ENCODE assay signal across 10 cellular contexts in the genomic region with DNA sequence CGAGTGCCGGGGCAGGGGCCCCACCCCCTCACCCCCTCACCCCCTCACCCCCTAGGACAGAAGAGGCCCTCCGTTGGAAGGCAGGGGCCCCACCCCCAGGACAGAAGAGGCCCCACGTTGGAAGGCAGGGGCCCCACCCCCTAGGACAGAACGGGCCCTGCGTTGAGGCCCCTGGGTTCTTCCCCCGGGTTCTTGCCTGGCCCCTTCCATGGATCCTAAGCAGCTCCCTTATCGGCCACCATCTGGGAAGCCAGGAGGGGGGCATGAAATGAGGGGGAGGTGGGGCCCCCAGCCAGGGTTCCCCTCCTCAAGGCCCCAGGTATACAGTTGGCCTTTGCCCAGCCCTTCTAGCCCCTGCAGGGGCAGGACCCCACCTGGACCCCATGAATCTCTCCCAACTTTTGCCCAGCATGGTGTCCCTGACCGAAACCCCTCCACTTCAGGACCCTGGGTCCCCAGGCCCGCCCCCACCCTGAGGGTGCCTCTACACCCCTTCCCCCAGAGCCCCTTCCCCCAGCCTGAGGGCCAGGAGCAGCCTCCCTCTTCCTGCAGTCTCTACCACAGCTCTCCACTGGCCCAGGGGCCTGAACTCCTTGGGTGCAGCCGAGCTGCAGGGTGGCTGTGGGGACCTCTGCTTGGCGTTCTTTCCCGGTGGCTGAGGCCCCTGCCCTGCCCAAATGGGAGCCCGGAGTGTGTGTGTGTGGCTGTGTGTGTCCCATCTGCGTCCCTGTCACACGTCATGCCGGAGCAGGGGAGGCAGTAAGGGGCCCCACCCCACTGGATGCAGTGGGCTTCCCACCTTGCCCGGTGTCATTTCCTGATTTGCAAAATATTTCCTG. TPM values are rescaled to one million over a fixed set of nuclear protein-coding genes. Genes with fewer than 3 reads are reported as not detected.
DNase-seq lines count a peak whose midpoint lies in the region; ATAC-seq and TF ChIP-seq lines count a peak whose summit lies in the region.
"Had no signal": no experiment of that assay in that cellular context is flagged by ENCODE, and none has a peak within 500 bp of the region (broad histone marks: within the 10 kb centered on the region; RNA-seq: fewer than 3 reads in every experiment).

No MANE protein-coding gene starts in this region.

- H3K27me3 ChIP-seq in esophagus squamous epithelium, result peaks cover 0 to 28% (median 0%) of the 10 kb centered on the region in 4 donors
- no peaks in the 10 kb centered on the region for H3K27me3 ChIP-seq in muscle layer of duodenum (ENCODE audit: low read depth, low read length)
- H3K27me3 ChIP-seq in transverse colon, result peaks cover 15% of the 10 kb centered on the region
- H3K27me3 ChIP-seq in foreskin keratinocyte, result no peaks in the 10 kb centered on the region

- POLR2A ChIA-PET in activated CD4-positive, alpha-beta T cell treated with anti-CD3 and anti-CD28 coated beads, Interleukin-2, amount 10 ng/mL, durations not matched to agents 7 days and 5 days (lab: Charles Lee), result no interaction called here

- H3K4me3 ChIP-seq in esophagus squamous epithelium (peak overlapping the region in 2 of 4 donors; percentile 22 to 50), muscle layer of duodenum (ENCODE audit: low read depth in 1 of 2, low read length in 2 of 2) (peak overlapping the region in 1 of 2 donors; percentile 60), transverse colon (no peak overlapping the region)

- in situ Hi-C loops in transverse colon (cut with MboI; ENCODE audit: low pct_ligation_motif_present in 1 of 4, low pct_unique_long_range_greater_than_20kb in 1 of 4, low sequenced_read_pairs in 3 of 4), result no loop called here

- H3K36me3 Mint-ChIP-seq in activated CD4-positive, alpha-beta T cell treated with anti-CD3 and anti-CD28 coated beads, Interleukin-2, amount 10 ng/mL, durations not matched to agents 7 days and 5 days (ENCODE audit: low read depth), result no peaks in the 10 kb centered on the region

- TF ChIP-seq EP300 in transverse colon (IDR thresholded peaks at IDR 0.05; ENCODE audit: low read depth), result no peak

- no peaks in the 10 kb centered on the region for H3K9me3 Mint-ChIP-seq in activated CD4-positive, alpha-beta T cell treated with anti-CD3 and anti-CD28 coated beads, Interleukin-2, amount 10 ng/mL, durations not matched to agents 7 days and 5 days
- H3K9me3 Mint-ChIP-seq: T-helper 1 cell treated with Interleukin-12 subunit alpha and Interleukin-12 subunit beta and Interleukin-4 antibody, amounts not matched to agents 30 μg/mL and 1 μg/mL, for 36 hours had no signal

- WGBS in esophagus squamous epithelium, 2 donors, result 44 to 63% methylated on average over 3 to 9 of the region's 18 CpGs
- 61% methylated on average over 17 of the region's 18 CpGs; no CpG with 5 or more reads in 1 of the 2 donors for WGBS in transverse colon (ENCODE audit: low coverage in 1 of 2), 2 donors

- no peaks in the 10 kb centered on the region for H3K9me3 ChIP-seq in esophagus squamous epithelium
- H3K9me3 ChIP-seq in muscle layer of duodenum (ENCODE audit: control insufficient read depth in 1 of 2, low read length in 2 of 2), result no peaks in the 10 kb centered on the region
- H3K9me3 ChIP-seq in transverse colon, result no peaks in the 10 kb centered on the region

- peaks cover 9% of the 10 kb centered on the region for H3K4me1 Mint-ChIP-seq in activated CD4-positive, alpha-beta T cell treated with anti-CD3 and anti-CD28 coated beads, Interleukin-2, amount 10 ng/mL, durations not matched to agents 7 days and 5 days

- H3K27ac Mint-ChIP-seq in activated CD4-positive, alpha-beta T cell treated with anti-CD3 and anti-CD28 coated beads, Interleukin-2, amount 10 ng/mL, durations not matched to agents 7 days and 5 days, result no peak overlapping the region
- H3K27ac Mint-ChIP-seq: T-helper 1 cell treated with Interleukin-12 subunit alpha and Interleukin-12 subunit beta and Interleukin-4 antibody, amounts not matched to agents 30 μg/mL and 1 μg/mL, for 36 hours had no signal

- H3K4me3 Mint-ChIP-seq in activated CD4-positive, alpha-beta T cell treated with anti-CD3 and anti-CD28 coated beads, Interleukin-2, amount 10 ng/mL, durations not matched to agents 7 days and 5 days, result no peak overlapping the region
- H3K4me3 Mint-ChIP-seq: T-helper 1 cell treated with Interleukin-12 subunit alpha and Interleukin-12 subunit beta and Interleukin-4 antibody, amounts not matched to agents 30 μg/mL and 1 μg/mL, for 36 hours had no signal

- intact Hi-C loops in esophagus squamous epithelium (cut with DNase I), result no loop called here
- intact Hi-C loops in transverse colon (cut with DNase I; ENCODE audit: low total_unique reads), result no loop called here

- no peak for TF ChIP-seq CTCF in esophagus squamous epithelium (IDR thresholded peaks at IDR 0.05)
- no peak for TF ChIP-seq CTCF in transverse colon (IDR thresholded peaks at IDR 0.05)
- TF ChIP-seq CTCF in foreskin keratinocyte (conservative IDR thresholded peaks at IDR 0.05), result no peak

- peak overlapping the region; percentile 93 to 97 (median 96) for H3K27ac ChIP-seq in esophagus squamous epithelium
- peak overlapping the region; percentile 60 for H3K27ac ChIP-seq in muscle layer of duodenum (ENCODE audit: low read length)
- peak overlapping the region; percentile 88 to 96 (median 94) for H3K27ac ChIP-seq in transverse colon
- H3K27ac ChIP-seq in foreskin keratinocyte, result no peak overlapping the region

- DNase-seq in NCI-H2171 treated with DMSO at 0.1 percent for 48 hours (lab: John Stamatoyannopoulos, UW), result peak; percentile 70
- no peak for DNase-seq in esophagus squamous epithelium (lab: John Stamatoyannopoulos, UW)
- no peak for DNase-seq in transverse colon
- no peak for DNase-seq in activated CD4-positive, alpha-beta T cell treated with anti-CD3 and anti-CD28 coated beads, Interleukin-2, amount 10 ng/mL, durations not matched to agents 7 days and 5 days
- no peak for DNase-seq in foreskin keratinocyte
- no peak for DNase-seq in NCI-H748 treated with DMSO at 0.1 percent for 48 hours (lab: John Stamatoyannopoulos, UW)
- DNase-seq: stimulated activated CD8-positive, alpha-beta memory T cell treated with anti-CD3 and anti-CD28 coated beads, Interleukin-4, amount 100 ng/mL, for 48 hours had no signal

- peaks cover 60 to 96% (median 70%) of the 10 kb centered on the region in 3 donors for H3K4me1 ChIP-seq in esophagus squamous epithelium
- H3K4me1 ChIP-seq in muscle layer of duodenum (ENCODE audit: control insufficient read depth in 1 of 2, insufficient read depth in 2 of 2, low read length in 2 of 2), result peaks cover 10 to 66% of the 10 kb centered on the region in 2 donors
- peaks cover 61 to 68% (median 64%) of the 10 kb centered on the region in 4 donors for H3K4me1 ChIP-seq in transverse colon
- H3K4me1 ChIP-seq in foreskin keratinocyte, result peaks cover 9% of the 10 kb centered on the region

- TF ChIP-seq POLR2A in esophagus squamous epithelium (IDR thresholded peaks at IDR 0.05) (no peak), transverse colon (IDR thresholded peaks at IDR 0.05) (no peak)

- peaks cover 19% of the 10 kb centered on the region for H3K27me3 Mint-ChIP-seq in activated CD4-positive, alpha-beta T cell treated with anti-CD3 and anti-CD28 coated beads, Interleukin-2, amount 10 ng/mL, durations not matched to agents 7 days and 5 days

- ATAC-seq in GM21447 (IDR thresholded peaks at IDR 0.05; ENCODE audit: unreplicated experiment) (no peak), foreskin keratinocyte (no peak)

- H3K36me3 ChIP-seq in esophagus squamous epithelium, result no peaks in the 10 kb centered on the region
- H3K36me3 ChIP-seq in muscle layer of duodenum (ENCODE audit: control insufficient read depth in 1 of 2, insufficient read depth in 2 of 2, low read length in 2 of 2), result no peaks in the 10 kb centered on the region
- H3K36me3 ChIP-seq in transverse colon, result no peaks in the 10 kb centered on the region

- CTCF ChIA-PET in activated CD4-positive, alpha-beta T cell treated with anti-CD3 and anti-CD28 coated beads, Interleukin-2, amount 10 ng/mL, durations not matched to agents 7 days and 5 days (lab: Charles Lee), result interaction anchor here (0.8 to 1.1 kb wide), 2 partner anchors 13 to 16 kb away, joined by 3 read pairs; no protein-coding TSS in a partner anchor

RNA-seq across cellular contexts. Expression of a gene that starts 4.3 kb away (rescaled TPM):
- total RNA-seq in esophagus squamous epithelium, result 10 to 100 TPM; 20.0 to 55.0 (median 34.6) TPM
- 10 to 100 TPM; 29.4 to 82.0 (median 51.6) TPM for total RNA-seq in transverse colon
- under 1 TPM; 0.10 to 0.12 TPM for total RNA-seq in activated CD4-positive, alpha-beta T cell treated with anti-CD3 and anti-CD28 coated beads, Interleukin-2, amount 10 ng/mL, durations not matched to agents 7 days and 5 days
- total RNA-seq in foreskin keratinocyte, result 15.0 and 17.5 TPM in 2 replicates
- polyA plus RNA-seq in foreskin keratinocyte, result 29.1 and 34.9 TPM in 2 replicates

RNA-seq across cellular contexts. Expression of a gene that starts 10.1 kb away (rescaled TPM):
- total RNA-seq in esophagus squamous epithelium (10 to 100 TPM in 2 of 4 donors, 1 to 10 TPM in 2; 4.7 to 28.3 (median 14.4) TPM), transverse colon (1 to 10 TPM in 3 of 4 donors, under 1 TPM in 1; 0.80 to 4.5 (median 1.9) TPM), foreskin keratinocyte (11.6 and 12.5 TPM in 2 replicates)
- total RNA-seq in activated CD4-positive, alpha-beta T cell treated with anti-CD3 and anti-CD28 coated beads, Interleukin-2, amount 10 ng/mL, durations not matched to agents 7 days and 5 days, result not detected
- polyA plus RNA-seq in foreskin keratinocyte, result 14.6 and 16.6 TPM in 2 replicates

RNA-seq across cellular contexts. Expression of a gene that starts 18.3 kb away (rescaled TPM):
- total RNA-seq in esophagus squamous epithelium, result under 1 TPM; under 0.01 to 1.00 (median 0.28) TPM
- 1 to 10 TPM in 1 of 4 donors, under 1 TPM in 2, not detected in 1; 0.75 to 1.3 (median 1.00) TPM for total RNA-seq in transverse colon
- under 1 TPM; 0.17 to 0.69 TPM for total RNA-seq in activated CD4-positive, alpha-beta T cell treated with anti-CD3 and anti-CD28 coated beads, Interleukin-2, amount 10 ng/mL, durations not matched to agents 7 days and 5 days
- total RNA-seq in foreskin keratinocyte, result 0.46 and 0.51 TPM in 2 replicates
- 0.78 and 0.81 TPM in 2 replicates for polyA plus RNA-seq in foreskin keratinocyte

RNA-seq across cellular contexts. Expression of a gene that starts 24.1 kb away (rescaled TPM):
- 100 to 1,000 TPM in 3 of 4 donors, 10 to 100 TPM in 1; 98.0 to 157 (median 116) TPM for total RNA-seq in esophagus squamous epithelium
- 100 to 1,000 TPM in 1 of 4 donors, 10 to 100 TPM in 3; 40.0 to 183 (median 97.0) TPM for total RNA-seq in transverse colon
- total RNA-seq in activated CD4-positive, alpha-beta T cell treated with anti-CD3 and anti-CD28 coated beads, Interleukin-2, amount 10 ng/mL, durations not matched to agents 7 days and 5 days, result 100 to 1,000 TPM in 1 of 2 experiments, 10 to 100 TPM in 1; 98.6 to 107 TPM
- 126 and 150 TPM in 2 replicates for total RNA-seq in foreskin keratinocyte
- 198 and 221 TPM in 2 replicates for polyA plus RNA-seq in foreskin keratinocyte

RNA-seq across cellular contexts. Expression of a gene that starts 32.1 kb away (rescaled TPM):
- total RNA-seq in esophagus squamous epithelium (100 to 1,000 TPM in 2 of 4 donors, 10 to 100 TPM in 2; 42.5 to 213 (median 104) TPM), transverse colon (100 to 1,000 TPM; 169 to 657 (median 349) TPM), foreskin keratinocyte (68.6 and 76.6 TPM in 2 replicates)
- total RNA-seq in activated CD4-positive, alpha-beta T cell treated with anti-CD3 and anti-CD28 coated beads, Interleukin-2, amount 10 ng/mL, durations not matched to agents 7 days and 5 days, result 100 to 1,000 TPM; 122 to 131 TPM
- polyA plus RNA-seq in foreskin keratinocyte, result 47.1 and 47.7 TPM in 2 replicates

Comparison
In these comparisons a context has a peak if more than half of its experiments do, and no peak if none do; other contexts are left out.
1. RNA of a gene that starts 4.3 kb away (total RNA-seq): 29.4 to 82.0 TPM in transverse colon, 20.0 to 55.0 TPM in esophagus squamous epithelium and 15.0 to 17.5 TPM in foreskin keratinocyte; 0.10 to 0.12 TPM in activated CD4-positive, alpha-beta T cell treated with anti-CD3 and anti-CD28 coated beads, Interleukin-2, amount 10 ng/mL, durations not matched to agents 7 days and 5 days; every median in the first group is over 10 times any median in the second.